8 cellular contexts compared by ENCODE assay signal in the genomic region with DNA sequence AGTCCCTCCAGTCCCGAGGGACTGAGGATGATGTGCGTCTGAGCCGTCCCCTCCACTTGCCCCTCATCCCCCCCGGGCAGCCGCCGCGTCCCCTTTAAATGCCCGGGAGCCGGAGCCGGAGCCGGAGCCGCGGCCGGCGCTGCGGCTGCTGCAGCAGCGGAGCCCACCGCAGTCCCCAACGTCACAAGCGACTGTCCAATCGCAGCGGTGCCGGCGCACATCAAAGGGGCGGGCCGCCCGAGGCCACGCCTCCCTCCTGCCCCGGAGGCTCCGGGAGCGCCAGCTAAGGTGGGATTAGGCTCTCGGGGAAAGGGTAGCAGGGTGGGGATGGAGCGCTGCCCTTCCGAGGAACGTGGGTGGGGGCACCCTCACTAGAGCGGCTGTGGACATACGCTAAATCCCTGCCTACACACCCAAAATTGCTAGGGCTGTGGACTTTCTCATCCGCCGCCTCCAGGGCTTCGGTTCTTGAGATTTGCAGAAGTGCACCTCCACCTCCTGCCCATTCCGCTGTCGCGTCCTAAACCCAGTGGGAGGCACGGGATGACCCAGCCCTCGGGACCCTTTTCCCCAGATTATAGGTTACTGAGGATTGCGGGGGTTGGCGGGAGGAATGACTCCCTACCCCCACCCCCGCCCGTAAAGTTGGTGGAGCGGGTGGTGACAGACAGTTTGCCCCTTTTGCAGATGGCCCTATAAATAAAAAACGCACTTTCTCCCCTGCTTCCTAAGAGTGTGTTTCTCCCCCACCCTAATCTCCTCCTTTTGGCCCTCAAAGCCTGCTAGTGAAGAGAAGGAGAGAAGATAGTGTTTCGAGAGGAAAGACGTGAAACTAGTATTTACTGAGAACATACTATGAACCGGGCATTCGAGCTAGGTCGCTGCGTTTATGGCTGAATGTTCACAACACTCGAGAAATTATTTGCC. TPM values are rescaled to one million over a fixed set of nuclear protein-coding genes. Genes with fewer than 3 reads are reported as not detected.
DNase-seq lines count a peak whose midpoint lies in the region; ATAC-seq and TF ChIP-seq lines count a peak whose summit lies in the region.

A gene with protein sequence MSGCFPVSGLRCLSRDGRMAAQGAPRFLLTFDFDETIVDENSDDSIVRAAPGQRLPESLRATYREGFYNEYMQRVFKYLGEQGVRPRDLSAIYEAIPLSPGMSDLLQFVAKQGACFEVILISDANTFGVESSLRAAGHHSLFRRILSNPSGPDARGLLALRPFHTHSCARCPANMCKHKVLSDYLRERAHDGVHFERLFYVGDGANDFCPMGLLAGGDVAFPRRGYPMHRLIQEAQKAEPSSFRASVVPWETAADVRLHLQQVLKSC (minus strand): TSS at position 152 of the 927 bp plus-strand sequence. CDS start 4,096 bp downstream, outside the sequence.

- no peak for TF ChIP-seq CTCF in KMS-11 (conservative IDR thresholded peaks at IDR 0.05; ENCODE audit: low read depth, low read length)

- H3K4me3 ChIP-seq in KMS-11 (IDR thresholded peaks at IDR 0.05; ENCODE audit: insufficient read depth, low read depth, low read length) = no peak within 1 kb of the TSS
- peak within 1 kb of the TSS; percentile 52 for H3K4me3 ChIP-seq in SJCRH30

- no peaks in the 10 kb centered on the region for H4K20me1 ChIP-seq in KMS-11 (ENCODE audit: insufficient read depth)

- DNase-seq in DMS153 (lab: John Stamatoyannopoulos, UW) = peak; percentile 28
- peak; percentile 85 to 89 for DNase-seq in SJCRH30
- peak; percentile 58 to 80 (median 62) for DNase-seq in activated naive CD4-positive, alpha-beta T cell (lab: John Stamatoyannopoulos, UW)
- DNase-seq in germinal center (ENCODE audit: low spot score) = peak; percentile 93
- DNase-seq in occipital lobe (lab: John Stamatoyannopoulos, UW) = peak; percentile 77
- peak; percentile 81 for DNase-seq in superior temporal gyrus (ENCODE audit: extremely low spot score)

- peaks cover 30% of the 10 kb centered on the region for H3K27me3 ChIP-seq in KMS-11 (ENCODE audit: insufficient read depth, low read depth)
- peaks cover 9% of the 10 kb centered on the region for H3K27me3 ChIP-seq in SJCRH30

- no peaks in the 10 kb centered on the region for H3K79me2 ChIP-seq in KMS-11 (ENCODE audit: insufficient read depth, low read depth)

- H3K36me3 ChIP-seq in KMS-11 (ENCODE audit: insufficient read depth) (no peaks in the 10 kb centered on the region), SJCRH30 (no peaks in the 10 kb centered on the region)

- ATAC-seq in GM21723 (IDR thresholded peaks at IDR 0.05; ENCODE audit: unreplicated experiment) = peak; percentile 85

- H3K4me1 ChIP-seq in KMS-11 (ENCODE audit: low read depth, poor library complexity, severe bottlenecking) (peaks cover 7% of the 10 kb centered on the region), SJCRH30 (0 out of 2 replicates have a peak, but pooled peaks cover 3% of the 10 kb centered on the region)

- H3K4me2 ChIP-seq in KMS-11 = peak within 1 kb of the TSS; percentile 71

- peak within 1 kb of the TSS; percentile 13; the same call in 1 of the 2 replicates for H3K9ac ChIP-seq in KMS-11

- H3K27ac ChIP-seq in KMS-11 (no peak within 1 kb of the TSS), SJCRH30 (no peak within 1 kb of the TSS)

- H3K9me3 ChIP-seq in SJCRH30 (replicated peaks) = no peaks in the 10 kb centered on the region

- H2AFZ ChIP-seq in KMS-11 (ENCODE audit: low read depth) = peak within 1 kb of the TSS; percentile 96

RNA-seq across cellular contexts. Expression of the gene that starts here (rescaled TPM):
- total RNA-seq in SJCRH30 (2014; rRNA removed; shearing (Covaris generic)) = 0.43 TPM in 1 of 2 replicates, not detected in the other
- total RNA-seq in occipital lobe = 1.6 TPM

Comparison
In these comparisons a context has a peak if more than half of its experiments do, and no peak if none do; other contexts are left out.
1. Peak in DNase-seq and H3K4me3 ChIP-seq in SJCRH30; RNA of the gene not detected or under 1 TPM.
2. DNase-seq: peak in every context shown above with its lines; median percentile 93 in germinal center; 87 in SJCRH30; 81 in superior temporal gyrus; 77 in occipital lobe; 62 in activated naive CD4-positive, alpha-beta T cell; 28 in DMS153.